In genomic region chr17:45311762-45312476, GRCh38 we compare ENCODE assay signal across 1 cellular context.
TF ChIP-seq lines count a peak whose summit lies in the region.

No MANE protein-coding gene starts in this region.

TF ChIP-seq in HepG2, 621 proteins besides CTCF, POLR2A, EP300 and RAD21 (continued from another document and continues in another):
- TF ChIP-seq CEBPZ (IDR thresholded peaks at IDR 0.05; ENCODE audit: low read length) (no peak), ZNF562 (CRISPR knock-in tag; IDR thresholded peaks at IDR 0.05; ENCODE audit: borderline replicate concordance) (no peak), ZBTB7B (CRISPR knock-in tag; IDR thresholded peaks at IDR 0.05) (peak; percentile 71; the same call in 1 of the 2 replicates), FIP1L1 (IDR thresholded peaks at IDR 0.05; ENCODE audit: borderline replicate concordance, insufficient read depth, low read depth, low read length) (no peak), REXO4 (CRISPR knock-in tag; IDR thresholded peaks at IDR 0.05; ENCODE audit: borderline replicate concordance) (no peak), SAP130 (CRISPR knock-in tag; IDR thresholded peaks at IDR 0.05; ENCODE audit: low read depth) (peak; percentile 97), ZNF547 (CRISPR knock-in tag; IDR thresholded peaks at IDR 0.05) (no peak), HCFC1 (IDR thresholded peaks at IDR 0.05; ENCODE audit: low read depth, low read length) (no peak), ZNF615 (CRISPR knock-in tag; IDR thresholded peaks at IDR 0.05; ENCODE audit: borderline replicate concordance) (no peak), NCOA5 (CRISPR knock-in tag; IDR thresholded peaks at IDR 0.05) (no peak), ZNF878 (CRISPR knock-in tag; IDR thresholded peaks at IDR 0.05) (peak; percentile 70; the same call in 1 of the 2 replicates), MTF2 (CRISPR knock-in tag; IDR thresholded peaks at IDR 0.05; ENCODE audit: borderline replicate concordance) (no peak), SMC3 (IDR thresholded peaks at IDR 0.05; ENCODE audit: low read length) (peak; percentile 26; the same call in 1 of the 2 replicates), UBTF (CRISPR knock-in tag; IDR thresholded peaks at IDR 0.05) (peak; percentile 72), FUBP1 (CRISPR knock-in tag; IDR thresholded peaks at IDR 0.05; ENCODE audit: borderline replicate concordance) (no peak), KLF12 (CRISPR knock-in tag; IDR thresholded peaks at IDR 0.05; ENCODE audit: borderline replicate concordance) (peak; percentile 79; the same call in 1 of the 2 replicates), SETDB1 (CRISPR knock-in tag; IDR thresholded peaks at IDR 0.05; ENCODE audit: borderline replicate concordance) (no peak), RXRA (CRISPR knock-in tag; IDR thresholded peaks at IDR 0.05) (peak; percentile 85), ZNF18 (CRISPR knock-in tag; IDR thresholded peaks at IDR 0.05; ENCODE audit: insufficient replicate concordance) (no peak), BRD4 (CRISPR knock-in tag; IDR thresholded peaks at IDR 0.05) (no peak), ZNF331 (CRISPR knock-in tag; IDR thresholded peaks at IDR 0.05) (peak; percentile 88), KDM5B (CRISPR knock-in tag; IDR thresholded peaks at IDR 0.05; ENCODE audit: borderline replicate concordance) (peak; percentile 51; the same call in 1 of the 2 replicates), MLX (CRISPR knock-in tag; IDR thresholded peaks at IDR 0.05) (no peak), ZNF543 (CRISPR knock-in tag; IDR thresholded peaks at IDR 0.05) (no peak; the same call in 1 of the 2 replicates), ZBTB43 (CRISPR knock-in tag; conservative IDR thresholded peaks at IDR 0.05) (peak; percentile 84), IRX3 (CRISPR knock-in tag; IDR thresholded peaks at IDR 0.05; ENCODE audit: borderline replicate concordance, low read depth) (no peak), NR1H2 (CRISPR knock-in tag; IDR thresholded peaks at IDR 0.05; ENCODE audit: borderline replicate concordance, low read depth) (no peak), HES4 (CRISPR knock-in tag; IDR thresholded peaks at IDR 0.05; ENCODE audit: borderline replicate concordance) (no peak), KDM2A (CRISPR knock-in tag; IDR thresholded peaks at IDR 0.05; ENCODE audit: borderline replicate concordance, low read depth) (no peak; the same call in none of the 2 replicates), GTF3A (CRISPR knock-in tag; conservative IDR thresholded peaks at IDR 0.05) (no peak)
- TF ChIP-seq, protein P1, sequence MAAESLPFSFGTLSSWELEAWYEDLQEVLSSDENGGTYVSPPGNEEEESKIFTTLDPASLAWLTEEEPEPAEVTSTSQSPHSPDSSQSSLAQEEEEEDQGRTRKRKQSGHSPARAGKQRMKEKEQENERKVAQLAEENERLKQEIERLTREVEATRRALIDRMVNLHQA (CRISPR knock-in tag; IDR thresholded peaks at IDR 0.05): no peak
- TF ChIP-seq, protein P2, sequence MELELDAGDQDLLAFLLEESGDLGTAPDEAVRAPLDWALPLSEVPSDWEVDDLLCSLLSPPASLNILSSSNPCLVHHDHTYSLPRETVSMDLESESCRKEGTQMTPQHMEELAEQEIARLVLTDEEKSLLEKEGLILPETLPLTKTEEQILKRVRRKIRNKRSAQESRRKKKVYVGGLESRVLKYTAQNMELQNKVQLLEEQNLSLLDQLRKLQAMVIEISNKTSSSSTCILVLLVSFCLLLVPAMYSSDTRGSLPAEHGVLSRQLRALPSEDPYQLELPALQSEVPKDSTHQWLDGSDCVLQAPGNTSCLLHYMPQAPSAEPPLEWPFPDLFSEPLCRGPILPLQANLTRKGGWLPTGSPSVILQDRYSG (CRISPR knock-in tag; IDR thresholded peaks at IDR 0.05): 0 out of 2 replicates have a peak, but pooled peaks have one; percentile 62
- TF ChIP-seq, protein P3, sequence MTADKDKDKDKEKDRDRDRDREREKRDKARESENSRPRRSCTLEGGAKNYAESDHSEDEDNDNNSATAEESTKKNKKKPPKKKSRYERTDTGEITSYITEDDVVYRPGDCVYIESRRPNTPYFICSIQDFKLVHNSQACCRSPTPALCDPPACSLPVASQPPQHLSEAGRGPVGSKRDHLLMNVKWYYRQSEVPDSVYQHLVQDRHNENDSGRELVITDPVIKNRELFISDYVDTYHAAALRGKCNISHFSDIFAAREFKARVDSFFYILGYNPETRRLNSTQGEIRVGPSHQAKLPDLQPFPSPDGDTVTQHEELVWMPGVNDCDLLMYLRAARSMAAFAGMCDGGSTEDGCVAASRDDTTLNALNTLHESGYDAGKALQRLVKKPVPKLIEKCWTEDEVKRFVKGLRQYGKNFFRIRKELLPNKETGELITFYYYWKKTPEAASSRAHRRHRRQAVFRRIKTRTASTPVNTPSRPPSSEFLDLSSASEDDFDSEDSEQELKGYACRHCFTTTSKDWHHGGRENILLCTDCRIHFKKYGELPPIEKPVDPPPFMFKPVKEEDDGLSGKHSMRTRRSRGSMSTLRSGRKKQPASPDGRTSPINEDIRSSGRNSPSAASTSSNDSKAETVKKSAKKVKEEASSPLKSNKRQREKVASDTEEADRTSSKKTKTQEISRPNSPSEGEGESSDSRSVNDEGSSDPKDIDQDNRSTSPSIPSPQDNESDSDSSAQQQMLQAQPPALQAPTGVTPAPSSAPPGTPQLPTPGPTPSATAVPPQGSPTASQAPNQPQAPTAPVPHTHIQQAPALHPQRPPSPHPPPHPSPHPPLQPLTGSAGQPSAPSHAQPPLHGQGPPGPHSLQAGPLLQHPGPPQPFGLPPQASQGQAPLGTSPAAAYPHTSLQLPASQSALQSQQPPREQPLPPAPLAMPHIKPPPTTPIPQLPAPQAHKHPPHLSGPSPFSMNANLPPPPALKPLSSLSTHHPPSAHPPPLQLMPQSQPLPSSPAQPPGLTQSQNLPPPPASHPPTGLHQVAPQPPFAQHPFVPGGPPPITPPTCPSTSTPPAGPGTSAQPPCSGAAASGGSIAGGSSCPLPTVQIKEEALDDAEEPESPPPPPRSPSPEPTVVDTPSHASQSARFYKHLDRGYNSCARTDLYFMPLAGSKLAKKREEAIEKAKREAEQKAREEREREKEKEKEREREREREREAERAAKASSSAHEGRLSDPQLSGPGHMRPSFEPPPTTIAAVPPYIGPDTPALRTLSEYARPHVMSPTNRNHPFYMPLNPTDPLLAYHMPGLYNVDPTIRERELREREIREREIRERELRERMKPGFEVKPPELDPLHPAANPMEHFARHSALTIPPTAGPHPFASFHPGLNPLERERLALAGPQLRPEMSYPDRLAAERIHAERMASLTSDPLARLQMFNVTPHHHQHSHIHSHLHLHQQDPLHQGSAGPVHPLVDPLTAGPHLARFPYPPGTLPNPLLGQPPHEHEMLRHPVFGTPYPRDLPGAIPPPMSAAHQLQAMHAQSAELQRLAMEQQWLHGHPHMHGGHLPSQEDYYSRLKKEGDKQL (CRISPR knock-in tag; IDR thresholded peaks at IDR 0.05; ENCODE audit: low read depth): peak; percentile 47; the same call in 1 of the 2 replicates
- TF ChIP-seq, protein P4, sequence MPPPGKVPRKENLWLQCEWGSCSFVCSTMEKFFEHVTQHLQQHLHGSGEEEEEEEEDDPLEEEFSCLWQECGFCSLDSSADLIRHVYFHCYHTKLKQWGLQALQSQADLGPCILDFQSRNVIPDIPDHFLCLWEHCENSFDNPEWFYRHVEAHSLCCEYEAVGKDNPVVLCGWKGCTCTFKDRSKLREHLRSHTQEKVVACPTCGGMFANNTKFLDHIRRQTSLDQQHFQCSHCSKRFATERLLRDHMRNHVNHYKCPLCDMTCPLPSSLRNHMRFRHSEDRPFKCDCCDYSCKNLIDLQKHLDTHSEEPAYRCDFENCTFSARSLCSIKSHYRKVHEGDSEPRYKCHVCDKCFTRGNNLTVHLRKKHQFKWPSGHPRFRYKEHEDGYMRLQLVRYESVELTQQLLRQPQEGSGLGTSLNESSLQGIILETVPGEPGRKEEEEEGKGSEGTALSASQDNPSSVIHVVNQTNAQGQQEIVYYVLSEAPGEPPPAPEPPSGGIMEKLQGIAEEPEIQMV (CRISPR knock-in tag; IDR thresholded peaks at IDR 0.05; ENCODE audit: low read depth): no peak; the same call in 1 of the 2 replicates
- TF ChIP-seq, protein P5, sequence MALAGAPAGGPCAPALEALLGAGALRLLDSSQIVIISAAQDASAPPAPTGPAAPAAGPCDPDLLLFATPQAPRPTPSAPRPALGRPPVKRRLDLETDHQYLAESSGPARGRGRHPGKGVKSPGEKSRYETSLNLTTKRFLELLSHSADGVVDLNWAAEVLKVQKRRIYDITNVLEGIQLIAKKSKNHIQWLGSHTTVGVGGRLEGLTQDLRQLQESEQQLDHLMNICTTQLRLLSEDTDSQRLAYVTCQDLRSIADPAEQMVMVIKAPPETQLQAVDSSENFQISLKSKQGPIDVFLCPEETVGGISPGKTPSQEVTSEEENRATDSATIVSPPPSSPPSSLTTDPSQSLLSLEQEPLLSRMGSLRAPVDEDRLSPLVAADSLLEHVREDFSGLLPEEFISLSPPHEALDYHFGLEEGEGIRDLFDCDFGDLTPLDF (CRISPR knock-in tag; IDR thresholded peaks at IDR 0.05): no peak; the same call in 1 of the 2 replicates
